27 cellular contexts compared by ENCODE assay signal in the genomic region with DNA sequence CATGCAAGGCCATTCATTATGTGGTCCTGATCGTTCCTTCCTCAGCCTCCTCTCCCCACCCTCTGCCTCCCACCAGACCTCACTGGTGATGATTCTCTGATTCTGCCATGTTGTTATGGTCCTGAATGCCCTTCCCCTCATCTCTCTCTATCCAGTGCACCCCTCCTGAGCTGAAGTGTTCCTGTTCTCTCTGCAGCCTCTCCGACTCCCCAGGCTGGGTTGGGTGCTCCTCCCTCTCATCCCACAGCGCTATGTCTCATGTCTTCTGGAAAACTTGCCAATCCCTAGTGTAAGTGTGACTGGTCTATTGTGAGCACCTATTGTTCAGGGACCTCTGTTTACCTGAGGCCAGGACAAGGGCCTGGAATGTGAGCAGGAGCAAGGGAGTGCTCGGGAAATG. TPM values are rescaled to one million over a fixed set of nuclear protein-coding genes. Genes with fewer than 3 reads are reported as not detected.
"Had no signal": no experiment of that assay in that cellular context is flagged by ENCODE, and none has a peak within 500 bp of the region (broad histone marks: within the 10 kb centered on the region; RNA-seq: fewer than 3 reads in every experiment).

No MANE protein-coding gene starts in this region.

- H3K36me3 Mint-ChIP-seq: activated naive CD8-positive, alpha-beta T cell treated with anti-CD3 and anti-CD28 coated beads, Interleukin-2, amount 10 ng/mL, durations not matched to agents 7 days and 5 days; memory B cell; natural killer cell treated with Interleukin-12 subunit alpha and Interleukin-12 subunit beta and Interleukin-15 and Interleukin-18, amount 100 ng/mL, for 72 hours had no signal

- H3K27ac Mint-ChIP-seq: activated B cell treated with CpG ODN at 0.5 μM for 24 hours; activated CD4-positive, alpha-beta T cell treated with anti-CD3 and anti-CD28 coated beads for 36 hours; activated naive CD4-positive, alpha-beta T cell treated with anti-CD3 and anti-CD28 coated beads for 36 hours; activated naive CD8-positive, alpha-beta T cell treated with anti-CD3 and anti-CD28 coated beads, Interleukin-2, amount 10 ng/mL, durations not matched to agents 7 days and 5 days; memory B cell; natural killer cell treated with Interleukin-12 subunit alpha and Interleukin-12 subunit beta and Interleukin-15 and Interleukin-18, amount 100 ng/mL, for 72 hours; stimulated activated naive CD8-positive, alpha-beta T cell treated with anti-CD3 and anti-CD28 coated beads, Interleukin-15, Interleukin-2, amounts not matched to agents 100 ng/mL and 50 ng/mL, for 24 hours; T-helper 1 cell treated with Interleukin-12 subunit alpha and Interleukin-12 subunit beta and Interleukin-4 antibody, amounts not matched to agents 30 μg/mL and 1 μg/mL, for 36 hours had no signal

- H3K4me3 ChIP-seq: heart right ventricle, tibial artery, uterus had no signal

- H3K4me1 ChIP-seq: uterus had no signal

- H3K4me3 Mint-ChIP-seq: activated B cell treated with CpG ODN at 0.5 μM for 24 hours; activated CD4-positive, alpha-beta T cell treated with anti-CD3 and anti-CD28 coated beads for 36 hours; activated naive CD4-positive, alpha-beta T cell treated with anti-CD3 and anti-CD28 coated beads for 36 hours; activated naive CD8-positive, alpha-beta T cell treated with anti-CD3 and anti-CD28 coated beads, Interleukin-2, amount 10 ng/mL, durations not matched to agents 7 days and 5 days; activated T-cell treated with anti-CD3 and anti-CD28 coated beads, Interleukin-2, amount 50 U/mL, for 4 hours; memory B cell; natural killer cell treated with Interleukin-12 subunit alpha and Interleukin-12 subunit beta and Interleukin-15 and Interleukin-18, amount 100 ng/mL, for 72 hours; stimulated activated naive CD8-positive, alpha-beta T cell treated with anti-CD3 and anti-CD28 coated beads, Interleukin-15, Interleukin-2, amounts not matched to agents 100 ng/mL and 50 ng/mL, for 24 hours; T-helper 1 cell treated with Interleukin-12 subunit alpha and Interleukin-12 subunit beta and Interleukin-4 antibody, amounts not matched to agents 30 μg/mL and 1 μg/mL, for 36 hours had no signal

- H3K9me3 Mint-ChIP-seq: activated B cell treated with CpG ODN at 0.5 μM for 24 hours; activated naive CD4-positive, alpha-beta T cell treated with anti-CD3 and anti-CD28 coated beads for 36 hours; activated naive CD8-positive, alpha-beta T cell treated with anti-CD3 and anti-CD28 coated beads, Interleukin-2, amount 10 ng/mL, durations not matched to agents 7 days and 5 days; activated T-cell treated with anti-CD3 and anti-CD28 coated beads, Interleukin-2, amount 50 U/mL, for 4 hours; memory B cell; natural killer cell treated with Interleukin-12 subunit alpha and Interleukin-12 subunit beta and Interleukin-15 and Interleukin-18, amount 100 ng/mL, for 72 hours; stimulated activated naive CD8-positive, alpha-beta T cell treated with anti-CD3 and anti-CD28 coated beads, Interleukin-15, Interleukin-2, amounts not matched to agents 100 ng/mL and 50 ng/mL, for 24 hours; T-helper 1 cell treated with Interleukin-12 subunit alpha and Interleukin-12 subunit beta and Interleukin-4 antibody, amounts not matched to agents 30 μg/mL and 1 μg/mL, for 36 hours had no signal

- H3K4me1 Mint-ChIP-seq: activated B cell treated with CpG ODN at 0.5 μM for 24 hours; activated CD4-positive, alpha-beta T cell treated with anti-CD3 and anti-CD28 coated beads for 36 hours; activated naive CD8-positive, alpha-beta T cell treated with anti-CD3 and anti-CD28 coated beads, Interleukin-2, amount 10 ng/mL, durations not matched to agents 7 days and 5 days; memory B cell had no signal

- H3K27me3 ChIP-seq: heart right ventricle, tibial artery, uterus had no signal

- DNase-seq: activated B cell treated with CpG ODN at 0.5 μM for 24 hours; activated CD4-positive, alpha-beta T cell treated with anti-CD3 and anti-CD28 coated beads for 36 hours; activated CD4-positive, alpha-beta T cell treated with anti-CD3 and anti-CD28 coated beads, Interleukin-2, amount 50 U/mL, for 48 hours; activated CD8-positive, alpha-beta memory T cell treated with anti-CD3 and anti-CD28 coated beads, Interleukin-2, amount 50 U/mL, for 48 hours; activated effector memory CD4-positive, alpha-beta T cell treated with Interleukin-2 at 50 U/mL for 16 hours; activated naive CD4-positive, alpha-beta T cell treated with anti-CD3 and anti-CD28 coated beads for 36 hours; activated naive CD8-positive, alpha-beta T cell treated with anti-CD3 and anti-CD28 coated beads, Interleukin-2, amount 10 ng/mL, durations not matched to agents 7 days and 5 days; activated T-cell treated with anti-CD3 and anti-CD28 coated beads, Interleukin-2, amount 50 U/mL, for 4 hours; amniotic stem cell; cerebellar nuclear complex; cortex of kidney; heart right ventricle; islet precursor cell; left cardiac atrium; retina; stimulated activated CD4-positive, alpha-beta T cell treated with anti-CD3 and anti-CD28 coated beads, Interleukin-4, amount 100 ng/mL, for 1 hour; substantia nigra; T1000; tibial artery; uterus had no signal

- H3K9me3 ChIP-seq: heart right ventricle, tibial artery, uterus had no signal

- H3K27me3 Mint-ChIP-seq: activated CD4-positive, alpha-beta T cell treated with anti-CD3 and anti-CD28 coated beads for 36 hours; activated naive CD8-positive, alpha-beta T cell treated with anti-CD3 and anti-CD28 coated beads, Interleukin-2, amount 10 ng/mL, durations not matched to agents 7 days and 5 days; stimulated activated naive CD8-positive, alpha-beta T cell treated with anti-CD3 and anti-CD28 coated beads, Interleukin-15, Interleukin-2, amounts not matched to agents 100 ng/mL and 50 ng/mL, for 24 hours had no signal

- ATAC-seq: activated CD4-positive, alpha-beta T cell treated with anti-CD3 and anti-CD28 coated beads for 36 hours; activated T-cell treated with anti-CD3 and anti-CD28 coated beads, Interleukin-2, amount 50 U/mL, for 4 hours; left cardiac atrium; natural killer cell treated with Interleukin-12 subunit alpha and Interleukin-12 subunit beta and Interleukin-15 and Interleukin-18, amount 100 ng/mL, for 72 hours had no signal

- H3K36me3 ChIP-seq: uterus had no signal

- H3K27ac ChIP-seq: heart right ventricle, tibial artery, uterus had no signal

RNA-seq across cellular contexts. Expression of a gene that starts 38.3 kb away (rescaled TPM):
- total RNA-seq: activated B cell treated with CpG ODN at 0.5 μM for 24 hours; activated CD4-positive, alpha-beta T cell treated with anti-CD3 and anti-CD28 coated beads for 36 hours; activated CD8-positive, alpha-beta memory T cell treated with anti-CD3 and anti-CD28 coated beads for 36 hours; activated naive CD4-positive, alpha-beta T cell treated with anti-CD3 and anti-CD28 coated beads for 36 hours; activated naive CD8-positive, alpha-beta T cell treated with anti-CD3 and anti-CD28 coated beads, Interleukin-2, amount 10 ng/mL, durations not matched to agents 7 days and 5 days; activated T-cell treated with anti-CD3 and anti-CD28 coated beads, Interleukin-2, amount 50 U/mL, for 4 hours; epithelial cell of proximal tubule; natural killer cell treated with Interleukin-12 subunit alpha and Interleukin-12 subunit beta and Interleukin-15 and Interleukin-18, amount 100 ng/mL, for 72 hours; posterior vena cava; uterus had no signal

RNA-seq across cellular contexts. Expression of a gene that starts 48.1 kb away (rescaled TPM):
- total RNA-seq: activated CD8-positive, alpha-beta memory T cell treated with anti-CD3 and anti-CD28 coated beads for 36 hours had no signal
